Comparison of ENCODE assay signal across 14 cellular contexts in the genomic region with DNA sequence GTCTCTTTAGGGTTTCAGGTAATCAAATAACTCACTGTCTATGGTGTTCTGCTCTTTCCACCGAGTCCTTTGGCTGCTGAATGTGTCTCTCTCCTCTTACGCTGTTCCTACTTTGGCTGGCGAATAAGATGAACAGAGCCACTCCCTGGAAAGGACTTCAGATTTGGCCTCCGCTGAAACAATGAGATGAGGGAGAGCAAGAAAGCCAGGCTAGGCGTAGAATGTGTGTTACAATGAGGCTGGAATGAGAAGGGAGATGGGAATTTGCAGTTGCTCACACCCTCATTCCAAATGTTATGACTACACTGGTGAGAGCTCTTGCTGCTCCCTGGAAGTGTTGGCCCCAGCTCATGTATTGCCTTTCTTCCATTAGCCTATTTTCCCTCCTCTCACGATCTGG. TPM values are rescaled to one million over a fixed set of nuclear protein-coding genes. Genes with fewer than 3 reads are reported as not detected.
DNase-seq lines count a peak whose midpoint lies in the region; ATAC-seq and TF ChIP-seq lines count a peak whose summit lies in the region.
"Had no signal": no experiment of that assay in that cellular context is flagged by ENCODE, and none has a peak within 500 bp of the region (broad histone marks: within the 10 kb centered on the region; RNA-seq: fewer than 3 reads in every experiment).

A gene with protein sequence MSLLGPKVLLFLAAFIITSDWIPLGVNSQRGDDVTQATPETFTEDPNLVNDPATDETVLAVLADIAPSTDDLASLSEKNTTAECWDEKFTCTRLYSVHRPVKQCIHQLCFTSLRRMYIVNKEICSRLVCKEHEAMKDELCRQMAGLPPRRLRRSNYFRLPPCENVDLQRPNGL (minus strand): TSS at position 235 of the 400 bp plus-strand sequence. CDS start 722 bp downstream, outside the sequence.

- peak within 1 kb of the TSS; percentile 74 for H4K8ac ChIP-seq in trophoblast cell (ENCODE audit: low read depth, low read length)

- H2AFZ ChIP-seq in trophoblast cell (ENCODE audit: insufficient read depth, low read length, poor library complexity) = no peak within 1 kb of the TSS

- H2BK120ac ChIP-seq in trophoblast cell (ENCODE audit: insufficient read depth, low read length, poor library complexity) = peak within 1 kb of the TSS; percentile 83

- peak within 1 kb of the TSS; percentile 93 for H4K91ac ChIP-seq in trophoblast cell (ENCODE audit: low read depth, low read length)

- H3K36me3 Mint-ChIP-seq in WTC11 = no peaks in the 10 kb centered on the region
- H3K36me3 Mint-ChIP-seq in T-helper 2 cell treated with Interferon-gamma antibody and Interleukin-4, amounts not matched to agents 5 μg/mL and 100 μg/mL, for 36 hours (ENCODE audit: low read depth) = no peaks in the 10 kb centered on the region

- intact Hi-C loops in Right ventricle myocardium superior (cut with DNase I) = no loop called here

- H3K4me3 Mint-ChIP-seq in WTC11 = no peak within 1 kb of the TSS
- no peak within 1 kb of the TSS for H3K4me3 Mint-ChIP-seq in T-helper 2 cell treated with Interferon-gamma antibody and Interleukin-4, amounts not matched to agents 5 μg/mL and 100 μg/mL, for 36 hours

- peaks cover 8% of the 10 kb centered on the region for H3K79me2 ChIP-seq in trophoblast cell (ENCODE audit: control insufficient read depth, insufficient read depth, low read length, poor library complexity)

- no peaks in the 10 kb centered on the region for H3K9me3 Mint-ChIP-seq in WTC11
- H3K9me3 Mint-ChIP-seq in T-helper 2 cell treated with Interferon-gamma antibody and Interleukin-4, amounts not matched to agents 5 μg/mL and 100 μg/mL, for 36 hours = no peaks in the 10 kb centered on the region

- peaks cover 39% of the 10 kb centered on the region for H3K79me1 ChIP-seq in trophoblast cell (ENCODE audit: low read length)

- no CpG with 5 or more reads among the region's 6 CpGs for WGBS in trophoblast cell (ENCODE audit: extremely low coverage, insufficient coverage, insufficient read length)

- no peak within 1 kb of the TSS for H3K27ac Mint-ChIP-seq in WTC11
- no peak within 1 kb of the TSS for H3K27ac Mint-ChIP-seq in T-helper 2 cell treated with Interferon-gamma antibody and Interleukin-4, amounts not matched to agents 5 μg/mL and 100 μg/mL, for 36 hours

- H3K27me3 Mint-ChIP-seq in WTC11 (ENCODE audit: low read depth) = no peaks in the 10 kb centered on the region
- peaks cover 21% of the 10 kb centered on the region for H3K27me3 Mint-ChIP-seq in T-helper 2 cell treated with Interferon-gamma antibody and Interleukin-4, amounts not matched to agents 5 μg/mL and 100 μg/mL, for 36 hours (ENCODE audit: low read depth)

- H3K4ac ChIP-seq in trophoblast cell (ENCODE audit: low read depth, low read length) = peak within 1 kb of the TSS; percentile 40

- TF ChIP-seq CTCF in WTC11 (IDR thresholded peaks at IDR 0.05) = no peak

- CTCF ChIA-PET in WTC11 (lab: Charles Lee) = interaction anchor here (1.2 kb wide), 1 partner anchor 118 kb away, joined by 3 read pairs; no protein-coding TSS in a partner anchor

- H2BK5ac ChIP-seq in trophoblast cell (ENCODE audit: low read depth, low read length, poor library complexity) = peak within 1 kb of the TSS; percentile 90

- peak within 1 kb of the TSS; percentile 33 for H2AK5ac ChIP-seq in trophoblast cell (ENCODE audit: low read length)

- H3K27me3 ChIP-seq in trophoblast cell (ENCODE audit: insufficient read depth, low read length) = no peaks in the 10 kb centered on the region

- peak within 1 kb of the TSS; percentile 60 for H3K4me3 ChIP-seq in trophoblast cell (ENCODE audit: low read depth, low read length)
- H3K4me3 ChIP-seq: SJSA1 had no signal

- peak within 1 kb of the TSS; percentile 81 for H3K9ac ChIP-seq in trophoblast cell (ENCODE audit: low read length)

- peak within 1 kb of the TSS; percentile 31 for H3K18ac ChIP-seq in trophoblast cell (ENCODE audit: low read length)

- DNase-seq in AG08395 (ENCODE audit: low spot score) (peak; percentile 80), WTC11 (ENCODE audit: low spot score) (no peak), Right ventricle myocardium superior (no peak), trophoblast cell (peak; percentile 78 to 92), foreskin melanocyte (no peak), HuH-7 (ENCODE audit: low spot score) (no peak), GM19238 (ENCODE audit: insufficient read length, low spot score) (no peak)
- DNase-seq in T-helper 2 cell treated with Interferon-gamma antibody and Interleukin-4, amounts not matched to agents 5 μg/mL and 100 μg/mL, for 36 hours (ENCODE audit: low spot score) = no peak
- DNase-seq: activated effector memory CD4-positive, alpha-beta T cell treated with anti-CD3 and anti-CD28 coated beads, Interleukin-2, amount 50 U/mL, for 16 hours; GF-D8; MM.1S; NCI-H526 treated with DMSO at 0.1 percent for 48 hours; stimulated activated CD4-positive, alpha-beta T cell treated with anti-CD3 and anti-CD28 coated beads, Interleukin-4, amount 100 ng/mL, for 4 hours had no signal

- H3K4me1 Mint-ChIP-seq in WTC11 = peaks cover 5% of the 10 kb centered on the region
- H3K4me1 Mint-ChIP-seq in T-helper 2 cell treated with Interferon-gamma antibody and Interleukin-4, amounts not matched to agents 5 μg/mL and 100 μg/mL, for 36 hours (ENCODE audit: low read depth) = no peaks in the 10 kb centered on the region

- POLR2A ChIA-PET in WTC11 (lab: Charles Lee) = no interaction called here

- no peaks in the 10 kb centered on the region for H3K9me3 ChIP-seq in trophoblast cell (ENCODE audit: insufficient read depth, low read depth, low read length)
- H3K9me3 ChIP-seq: SJSA1 had no signal

- peak within 1 kb of the TSS; percentile 94 for H3K23ac ChIP-seq in trophoblast cell (ENCODE audit: low read length)

- peak within 1 kb of the TSS; percentile 5 for H4K12ac ChIP-seq in trophoblast cell (ENCODE audit: low read depth, low read length)

- H3K4me2 ChIP-seq in trophoblast cell (ENCODE audit: low read length) = peak within 1 kb of the TSS; percentile 59

- H3K14ac ChIP-seq in trophoblast cell (ENCODE audit: low read length) = peak within 1 kb of the TSS; percentile 76

- H3K36me3 ChIP-seq in trophoblast cell (ENCODE audit: control insufficient read depth in 1 of 2, insufficient read depth in 2 of 2, low read length in 2 of 2) = no peaks in the 10 kb centered on the region
- H3K36me3 ChIP-seq: SJSA1 had no signal

- H3K27ac ChIP-seq in trophoblast cell (ENCODE audit: low read depth, low read length) = peak within 1 kb of the TSS; percentile 94
- H3K27ac ChIP-seq: SJSA1 had no signal

- H2BK12ac ChIP-seq in trophoblast cell (ENCODE audit: low read length) = peak within 1 kb of the TSS; percentile 75

- H3K4me1 ChIP-seq in trophoblast cell (ENCODE audit: control insufficient read depth in 1 of 2, insufficient read depth in 2 of 2, low read length in 2 of 2) = peaks cover 21 to 28% of the 10 kb centered on the region in 2 experiments
- H3K4me1 ChIP-seq: SJSA1 had no signal

- ATAC-seq in WTC11 = peak; percentile 29; the same call in 1 of the 2 replicates
- peak; percentile 61 for ATAC-seq in Right ventricle myocardium superior (ENCODE audit: poor library complexity)

TF ChIP-seq in WTC11, 78 proteins besides CTCF, POLR2A, EP300 and RAD21:
- TF ChIP-seq, protein P1, sequence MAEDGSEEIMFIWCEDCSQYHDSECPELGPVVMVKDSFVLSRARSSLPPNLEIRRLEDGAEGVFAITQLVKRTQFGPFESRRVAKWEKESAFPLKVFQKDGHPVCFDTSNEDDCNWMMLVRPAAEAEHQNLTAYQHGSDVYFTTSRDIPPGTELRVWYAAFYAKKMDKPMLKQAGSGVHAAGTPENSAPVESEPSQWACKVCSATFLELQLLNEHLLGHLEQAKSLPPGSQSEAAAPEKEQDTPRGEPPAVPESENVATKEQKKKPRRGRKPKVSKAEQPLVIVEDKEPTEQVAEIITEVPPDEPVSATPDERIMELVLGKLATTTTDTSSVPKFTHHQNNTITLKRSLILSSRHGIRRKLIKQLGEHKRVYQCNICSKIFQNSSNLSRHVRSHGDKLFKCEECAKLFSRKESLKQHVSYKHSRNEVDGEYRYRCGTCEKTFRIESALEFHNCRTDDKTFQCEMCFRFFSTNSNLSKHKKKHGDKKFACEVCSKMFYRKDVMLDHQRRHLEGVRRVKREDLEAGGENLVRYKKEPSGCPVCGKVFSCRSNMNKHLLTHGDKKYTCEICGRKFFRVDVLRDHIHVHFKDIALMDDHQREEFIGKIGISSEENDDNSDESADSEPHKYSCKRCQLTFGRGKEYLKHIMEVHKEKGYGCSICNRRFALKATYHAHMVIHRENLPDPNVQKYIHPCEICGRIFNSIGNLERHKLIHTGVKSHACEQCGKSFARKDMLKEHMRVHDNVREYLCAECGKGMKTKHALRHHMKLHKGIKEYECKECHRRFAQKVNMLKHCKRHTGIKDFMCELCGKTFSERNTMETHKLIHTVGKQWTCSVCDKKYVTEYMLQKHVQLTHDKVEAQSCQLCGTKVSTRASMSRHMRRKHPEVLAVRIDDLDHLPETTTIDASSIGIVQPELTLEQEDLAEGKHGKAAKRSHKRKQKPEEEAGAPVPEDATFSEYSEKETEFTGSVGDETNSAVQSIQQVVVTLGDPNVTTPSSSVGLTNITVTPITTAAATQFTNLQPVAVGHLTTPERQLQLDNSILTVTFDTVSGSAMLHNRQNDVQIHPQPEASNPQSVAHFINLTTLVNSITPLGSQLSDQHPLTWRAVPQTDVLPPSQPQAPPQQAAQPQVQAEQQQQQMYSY (CRISPR knock-in tag; IDR thresholded peaks at IDR 0.05) = peak; percentile 67
- TF ChIP-seq JAZF1 (CRISPR knock-in tag; IDR thresholded peaks at IDR 0.05) = no peak
TF ChIP-seq in WTC11: peak in this region for 1.

RNA-seq across cellular contexts. Expression of the gene that starts here (rescaled TPM):
- total RNA-seq in WTC11 (2021) (0.69 to 0.96 TPM in 2 of 3 replicates, not detected in the other), Right ventricle myocardium superior (45.9 TPM)
- 455 and 486 TPM in 2 replicates for polyA plus RNA-seq in trophoblast cell (2013)

Comparison
In these comparisons a context has a peak if more than half of its experiments do, and no peak if none do; other contexts are left out.
1. RNA of the gene that starts here (total RNA-seq): 45.9 TPM in Right ventricle myocardium superior (single experiment); 0.69 to 0.96 TPM in WTC11; every median in the first group is over 10 times any median in the second.
2. Peak in ATAC-seq in WTC11; RNA of the gene not detected or under 1 TPM.
3. DNase-seq: peak in AG08395 (single experiment) and trophoblast cell (2 of 2); none in WTC11 (single experiment), Right ventricle myocardium superior (single experiment), foreskin melanocyte (single experiment), T-helper 2 cell treated with Interferon-gamma antibody and Interleukin-4, amounts not matched to agents 5 μg/mL and 100 μg/mL, for 36 hours (single experiment), HuH-7 (single experiment) and GM19238 (single experiment).